6 cellular contexts compared by ENCODE assay signal in the genomic region with DNA sequence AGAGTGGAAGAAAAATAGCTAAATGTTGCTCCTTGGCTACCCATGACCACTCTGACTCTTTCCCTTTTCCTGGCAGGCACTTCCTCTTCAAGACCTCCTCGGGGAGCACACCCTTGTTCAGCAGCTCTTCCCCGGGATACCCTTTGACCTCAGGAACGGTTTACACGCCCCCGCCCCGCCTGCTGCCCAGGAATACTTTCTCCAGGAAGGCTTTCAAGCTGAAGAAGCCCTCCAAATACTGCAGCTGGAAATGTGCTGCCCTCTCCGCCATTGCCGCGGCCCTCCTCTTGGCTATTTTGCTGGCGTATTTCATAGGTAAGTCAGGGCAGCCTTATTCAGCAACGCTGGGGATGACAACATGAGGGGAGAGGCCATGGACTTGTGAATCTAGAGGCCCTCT.
"Had no signal": no experiment of that assay in that cellular context is flagged by ENCODE, and none has a peak within 500 bp of the region (broad histone marks: within the 10 kb centered on the region; RNA-seq: fewer than 3 reads in every experiment).

No MANE protein-coding gene starts in this region.

- H3K27ac Mint-ChIP-seq: GM23338, H9, HFFc6 had no signal

- DNase-seq: GOT3, H7, H9, HCEC 1CT, HFFc6 had no signal

- H3K9me3 Mint-ChIP-seq: GM23338, H9, HFFc6 had no signal

- H3K4me3 Mint-ChIP-seq: GM23338, H9, HFFc6 had no signal
